16 cellular contexts compared by ENCODE assay signal in the genomic region with DNA sequence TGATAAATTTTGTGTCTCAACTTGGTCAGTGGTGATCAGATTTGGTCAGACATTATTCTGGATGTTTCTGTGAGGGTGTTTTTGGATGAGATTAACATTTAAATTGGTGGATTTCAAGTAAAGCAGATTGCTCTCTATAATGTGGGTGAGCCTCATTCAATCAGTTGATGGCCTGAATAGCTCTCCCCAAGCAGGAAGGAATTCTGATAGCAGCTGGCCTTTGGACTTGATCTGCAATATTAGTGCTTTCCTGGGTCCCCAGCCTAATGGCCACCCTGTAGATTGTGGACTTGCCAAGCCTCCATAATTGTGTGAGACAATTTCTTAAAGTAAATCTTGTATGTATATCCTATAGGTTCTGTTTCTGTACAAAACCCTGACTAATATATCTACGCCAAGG.
A peak's percentile ranks its signal among the peaks of the same experiment; 100 is the strongest.
DNase-seq lines count a peak whose midpoint lies in the region; ATAC-seq and TF ChIP-seq lines count a peak whose summit lies in the region.
"Had no signal": no experiment of that assay in that cellular context is flagged by ENCODE, and none has a peak within 500 bp of the region (broad histone marks: within the 10 kb centered on the region; RNA-seq: fewer than 3 reads in every experiment).

No MANE protein-coding gene starts in this region.

- ATAC-seq in left colon (peak; percentile 80), Right ventricle myocardium inferior (no peak), HG03139 (IDR thresholded peaks at IDR 0.05; ENCODE audit: unreplicated experiment) (no peak)

- no peak overlapping the region for H3K4me3 ChIP-seq in SK-N-MC
- H3K4me3 ChIP-seq in stomach: no peak overlapping the region
- H3K4me3 ChIP-seq: HAP-1 had no signal

- TF ChIP-seq POLR2A in stomach (IDR thresholded peaks at IDR 0.05): no peak

- H3K9me3 ChIP-seq in SK-N-MC (ENCODE audit: low read depth, low read length): no peaks in the 10 kb centered on the region
- no peaks in the 10 kb centered on the region for H3K9me3 ChIP-seq in stomach
- H3K9me3 ChIP-seq: HAP-1 had no signal

- intact Hi-C loops in left colon (cut with DNase I, micrococcal nuclease): no loop called here
- intact Hi-C loops in stomach (cut with DNase I; ENCODE audit: low total_unique reads): no loop called here
- intact Hi-C loops in Right ventricle myocardium inferior (cut with DNase I): loop anchor here (10.0 kb wide), 1 partner anchor 464 kb away; no protein-coding TSS in a partner anchor

- H3K27ac ChIP-seq in SK-N-MC (peak overlapping the region; percentile 95; the same call in 1 of the 2 replicates), stomach (peak overlapping the region in 4 of 5 donors; percentile 27 to 35 (median 30))

- no peak overlapping the region for H3K9ac ChIP-seq in SK-N-MC (ENCODE audit: insufficient read length)

- 90 to 100% (median 100%) methylated on average over 1 of the region's 1 CpG for WGBS in stomach, 5 donors

- DNase-seq in activated CD8-positive, alpha-beta memory T cell treated with anti-CD3 and anti-CD28 coated beads for 24 hours: peak; percentile 53
- DNase-seq in activated CD8-positive, alpha-beta memory T cell treated with anti-CD3 and anti-CD28 coated beads, Interleukin-2, amount 50 U/mL, for 4 hours: no peak
- DNase-seq in SK-N-MC (ENCODE audit: low read depth, low spot score) (no peak), left colon (no peak), stomach (no peak), HT-29 (ENCODE audit: low spot score) (no peak), Right ventricle myocardium inferior (ENCODE audit: missing footprints) (no peak)
- DNase-seq: activated CD4-positive, CD25-positive, alpha-beta regulatory T cell; amniotic stem cell; cortex of kidney; NCI-H2171; NCI-H526; nucleus accumbens; SIG-M5 had no signal

- TF ChIP-seq EP300 in stomach (IDR thresholded peaks at IDR 0.05): no peak

- H3K36me3 ChIP-seq in SK-N-MC (ENCODE audit: insufficient read depth, low read length) (no peaks in the 10 kb centered on the region), stomach (no peaks in the 10 kb centered on the region)
- H3K36me3 ChIP-seq: HAP-1 had no signal

- peaks cover 10 to 75% (median 17%) of the 10 kb centered on the region in 4 donors for H3K4me1 ChIP-seq in stomach

- no peaks in the 10 kb centered on the region for H3K27me3 ChIP-seq in stomach

- TF ChIP-seq CTCF in stomach (IDR thresholded peaks at IDR 0.05): no peak
